ENCODE assay signal across 1 cellular context in genomic region chr12:113870035-113870434, GRCh38.
TF ChIP-seq lines count a peak whose summit lies in the region.

No MANE protein-coding gene starts in this region.

TF ChIP-seq in GM23338, 12 proteins besides CTCF, POLR2A, EP300 and RAD21 (continued from another document):
- TF ChIP-seq ZNF462 (CRISPR knock-in tag; IDR thresholded peaks at IDR 0.05) (no peak), CREB1 (CRISPR knock-in tag; IDR thresholded peaks at IDR 0.05; ENCODE audit: low read depth) (no peak), NANOG (IDR thresholded peaks at IDR 0.05; ENCODE audit: borderline replicate concordance) (no peak), ETS1 (IDR thresholded peaks at IDR 0.05) (no peak)
